Comparison of ENCODE assay signal across 27 cellular contexts in genomic region chr19:7502552-7502951, GRCh38. TPM values are rescaled to one million over a fixed set of nuclear protein-coding genes. Genes with fewer than 3 reads are reported as not detected.
"Had no signal": no experiment of that assay in that cellular context is flagged by ENCODE, and none has a peak within 500 bp of the region (broad histone marks: within the 10 kb centered on the region; RNA-seq: fewer than 3 reads in every experiment).

No MANE protein-coding gene starts in this region.

- ATAC-seq: foreskin keratinocyte; gastroesophageal sphincter; heart left ventricle; left lobe of liver; natural killer cell; sciatic nerve; stimulated activated effector memory CD8-positive, alpha-beta T cell treated with anti-CD3 and anti-CD28 coated beads, Interleukin-12 subunit alpha, Interleukin-12 subunit beta, amount 100 ng/mL, for 72 hours had no signal

- FAIRE-seq: endothelial cell of umbilical vein, kidney had no signal

- H3K27ac ChIP-seq: coronary artery, esophagus muscularis mucosa, foreskin keratinocyte, gastroesophageal sphincter, heart left ventricle, hepatocyte, neutrophil, parathyroid adenoma, stomach, thyroid gland had no signal

- DNase-seq: dermis blood vessel endothelial cell; effector memory CD4-positive, alpha-beta T cell; foreskin keratinocyte; kidney; natural killer cell; stimulated activated CD4-positive, alpha-beta T cell treated with anti-CD3 and anti-CD28 coated beads, Interleukin-12 subunit alpha, Interleukin-12 subunit beta, amount 100 ng/mL, for 4 hours; stimulated activated CD4-positive, alpha-beta T cell treated with anti-CD3 and anti-CD28 coated beads, Interleukin-2, amount 100 ng/mL, for 24 hours; stimulated activated CD4-positive, alpha-beta T cell treated with anti-CD3 and anti-CD28 coated beads, Interleukin-4, amount 100 ng/mL, for 24 hours; stimulated activated naive CD4-positive, alpha-beta T cell treated with Interleukin-2 at 50 U/mL for 16 hours; stomach; thyroid gland had no signal

- H3K36me3 ChIP-seq: esophagus muscularis mucosa, gastroesophageal sphincter, heart left ventricle, neutrophil, stomach, thyroid gland had no signal

- H3K9me3 Mint-ChIP-seq: natural killer cell; stimulated activated effector memory CD8-positive, alpha-beta T cell treated with anti-CD3 and anti-CD28 coated beads, Interleukin-12 subunit alpha, Interleukin-12 subunit beta, amount 100 ng/mL, for 72 hours; type B pancreatic cell had no signal

- H2AFZ ChIP-seq: hepatocyte, parathyroid adenoma had no signal

- H3K79me2 ChIP-seq: hepatocyte, parathyroid adenoma had no signal

- H3K4me2 ChIP-seq: hepatocyte, smooth muscle cell had no signal

- H3K9me3 ChIP-seq: esophagus muscularis mucosa, gastroesophageal sphincter, heart left ventricle, neutrophil, stomach, thyroid gland had no signal

- H3K4me3 ChIP-seq: coronary artery, esophagus muscularis mucosa, gastroesophageal sphincter, heart left ventricle, hepatocyte, lung, smooth muscle cell, stomach, thyroid gland had no signal

- H3K4me3 Mint-ChIP-seq: memory B cell; natural killer cell; stimulated activated effector memory CD8-positive, alpha-beta T cell treated with anti-CD3 and anti-CD28 coated beads, Interleukin-12 subunit alpha, Interleukin-12 subunit beta, amount 100 ng/mL, for 72 hours; type B pancreatic cell had no signal

- H3K27ac Mint-ChIP-seq: memory B cell; natural killer cell; progenitor cell of endocrine pancreas; stimulated activated effector memory CD8-positive, alpha-beta T cell treated with anti-CD3 and anti-CD28 coated beads, Interleukin-12 subunit alpha, Interleukin-12 subunit beta, amount 100 ng/mL, for 72 hours; type B pancreatic cell had no signal

- H3K27me3 ChIP-seq: thyroid gland had no signal

- H3K36me3 Mint-ChIP-seq: natural killer cell; stimulated activated effector memory CD8-positive, alpha-beta T cell treated with anti-CD3 and anti-CD28 coated beads, Interleukin-12 subunit alpha, Interleukin-12 subunit beta, amount 100 ng/mL, for 72 hours; type B pancreatic cell had no signal

- H3K9ac ChIP-seq: parathyroid adenoma had no signal

RNA-seq across cellular contexts. Expression of gene PEX11G, which starts 13.7 kb away (rescaled TPM):
- total RNA-seq: smooth muscle cell had no signal
